In the genomic region with DNA sequence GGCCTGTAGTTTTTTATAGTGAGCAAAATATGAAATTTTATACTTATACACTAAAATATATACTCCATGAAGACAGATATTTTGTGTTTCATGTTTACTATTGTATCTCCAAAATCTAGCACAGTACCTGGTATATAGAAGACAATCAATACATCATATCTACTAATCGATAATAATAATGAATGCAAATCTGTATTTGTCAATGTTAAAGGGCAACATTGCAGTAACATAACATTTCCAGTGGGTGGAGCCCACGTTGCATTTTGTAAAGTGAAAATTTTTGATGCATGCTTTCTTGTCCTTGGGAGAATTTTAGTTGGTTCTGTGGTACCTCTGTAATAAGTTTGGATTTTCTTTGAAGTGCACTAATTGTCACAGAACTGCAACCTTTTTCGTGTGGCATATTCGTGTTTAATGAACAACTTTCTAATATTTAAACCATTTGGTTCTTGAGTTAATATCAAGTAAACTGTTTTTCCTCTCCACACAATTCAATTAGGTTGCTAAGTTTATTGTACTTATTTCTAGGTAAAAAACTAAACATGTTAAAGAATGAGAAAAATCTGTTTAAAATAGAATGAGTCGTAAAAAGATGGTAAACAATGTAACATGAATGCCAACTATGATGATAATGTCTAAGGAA, we compare ENCODE assay signal across 8 cellular contexts. TPM values are rescaled to one million over a fixed set of nuclear protein-coding genes. Genes with fewer than 3 reads are reported as not detected.
A peak's percentile ranks its signal among the peaks of the same experiment; 100 is the strongest.
DNase-seq lines count a peak whose midpoint lies in the region; ATAC-seq and TF ChIP-seq lines count a peak whose summit lies in the region.

No MANE protein-coding gene starts in this region.

- DNase-seq in NCI-H2171 treated with DMSO at 0.1 percent for 48 hours (lab: John Stamatoyannopoulos, UW) (peak; percentile 12), NCI-H2171 (lab: John Stamatoyannopoulos, UW) (no peak), HFFc6 (peak; percentile 3), RKO (ENCODE audit: low spot score) (peak; percentile 47), fibroblast of peridontal ligament (ENCODE audit: extremely low read depth) (peak; percentile 52), stomach (no peak), HCEC 1CT (no peak)

- no peaks in the 10 kb centered on the region for H3K9me3 Mint-ChIP-seq in HFFc6

- H3K9me3 ChIP-seq in stomach, result no peaks in the 10 kb centered on the region

- intact Hi-C loops in stomach (cut with DNase I; ENCODE audit: low total_unique reads), result loop anchor here (10.0 kb wide), 1 partner anchor 171 kb away; no protein-coding TSS in a partner anchor

- H3K36me3 ChIP-seq in stomach, result no peaks in the 10 kb centered on the region

- WGBS in stomach, 5 donors, result 4 to 8% (median 6%) methylated on average over 5 of the region's 5 CpGs

- H3K27ac Mint-ChIP-seq in HFFc6, result no peak overlapping the region

- H3K27ac ChIP-seq in stomach, result no peak overlapping the region

- no peak overlapping the region for H3K4me3 Mint-ChIP-seq in HFFc6

- H3K4me3 ChIP-seq in stomach, result no peak overlapping the region

- no peaks in the 10 kb centered on the region for H3K4me1 ChIP-seq in stomach

- peak; percentile 89 for TF ChIP-seq CTCF in HFFc6 (IDR thresholded peaks at IDR 0.05)
- peak in 5 of 7 experiments; percentile 55 to 79 (median 72) for TF ChIP-seq CTCF in stomach (IDR thresholded peaks at IDR 0.05)

- H3K27me3 Mint-ChIP-seq in HFFc6 (ENCODE audit: insufficient read depth), result peaks cover 6% of the 10 kb centered on the region; the same call in 1 of the 2 replicates

- 0 out of 2 replicates have a peak, but pooled peaks cover 5% of the 10 kb centered on the region for H3K4me1 Mint-ChIP-seq in HFFc6 (ENCODE audit: low read depth)

- no peaks in the 10 kb centered on the region for H3K36me3 Mint-ChIP-seq in HFFc6 (ENCODE audit: low read depth)

- TF ChIP-seq POLR2A in stomach (IDR thresholded peaks at IDR 0.05), result no peak

- H3K27me3 ChIP-seq in stomach, result no peaks in the 10 kb centered on the region

- ATAC-seq in HG02884 (IDR thresholded peaks at IDR 0.05; ENCODE audit: unreplicated experiment), result no peak

- TF ChIP-seq EP300 in stomach (IDR thresholded peaks at IDR 0.05), result no peak

RNA-seq across cellular contexts. Expression of a gene that starts 47.4 kb away (rescaled TPM):
- total RNA-seq in HFFc6 (2021; fragmentation: NEBNext Ultra II Directional; extraction: Animal tissue kit (Norgen Biotek cat#: 25700)), result not detected
- 10 to 100 TPM in 1 of 5 donors, 1 to 10 TPM in 3, not detected in 1; 2.9 to 20.9 (median 5.4) TPM for total RNA-seq in stomach
- polyA plus RNA-seq in stomach, result under 1 TPM; 0.15 to 0.30 (median 0.25) TPM

Comparison
In these comparisons a context has a peak if more than half of its experiments do, and no peak if none do; other contexts are left out.
1. DNase-seq: peak in NCI-H2171 treated with DMSO at 0.1 percent for 48 hours (single experiment), HFFc6 (single experiment), RKO (single experiment) and fibroblast of peridontal ligament (single experiment); none in NCI-H2171 (single experiment), stomach (single experiment) and HCEC 1CT (single experiment).